In genomic region chr9:70419546-70420266, GRCh38 we compare ENCODE assay signal across 8 cellular contexts.
DNase-seq lines count a peak whose midpoint lies in the region; ATAC-seq and TF ChIP-seq lines count a peak whose summit lies in the region.

No MANE protein-coding gene starts in this region.

- H3K36me3 ChIP-seq in ACC112 (ENCODE audit: insufficient read depth, low read length), result no peaks in the 10 kb centered on the region

- peak overlapping the region; percentile 100 for H3K27ac ChIP-seq in ACC112 (ENCODE audit: low read depth, low read length)
- peak overlapping the region; percentile 97 for H3K27ac ChIP-seq in VCaP

- H2AFZ ChIP-seq in ACC112 (ENCODE audit: low read length, unreplicated experiment), result no peak overlapping the region

- peak; percentile 39 for ATAC-seq in GM18868 (IDR thresholded peaks at IDR 0.05; ENCODE audit: unreplicated experiment)
- peak; percentile 30 for ATAC-seq in HG03108 (IDR thresholded peaks at IDR 0.05; ENCODE audit: unreplicated experiment)

- H3K4me1 ChIP-seq in ACC112 (ENCODE audit: control insufficient read depth, insufficient read depth, low read length, unreplicated experiment), result peaks cover 63% of the 10 kb centered on the region

- H3K79me2 ChIP-seq in ACC112 (ENCODE audit: control insufficient read depth, insufficient read depth, low read length, unreplicated experiment), result peaks cover 12% of the 10 kb centered on the region

- peak overlapping the region; percentile 78 for H3K4me3 ChIP-seq in ACC112 (ENCODE audit: low read depth, low read length)
- peak overlapping the region; percentile 39 to 54 for H3K4me3 ChIP-seq in cardiac fibroblast (replicated peaks in 1 of 2; ENCODE audit: low read depth in 2 of 2, low read length in 2 of 2)

- peak; percentile 92 for DNase-seq in NCI-H2196 (lab: John Stamatoyannopoulos, UW; ENCODE audit: unreplicated experiment)
- DNase-seq in cardiac fibroblast (ENCODE audit: low read depth in 2 of 2), result peak; percentile 99
- DNase-seq in inferior parietal cortex (ENCODE audit: extremely low spot score), result peak; percentile 79
- peak; percentile 97 for DNase-seq in smooth muscle cell of the brain vasculature (ENCODE audit: low read depth, low spot score)

- TF ChIP-seq CTCF in VCaP (conservative IDR thresholded peaks at IDR 0.05), result peak; percentile 34
- TF ChIP-seq CTCF in cardiac fibroblast (IDR thresholded peaks at IDR 0.05; ENCODE audit: low read depth, low read length), result no peak

- no peaks in the 10 kb centered on the region for H3K27me3 ChIP-seq in ACC112 (ENCODE audit: insufficient read depth, low read length)

Comparison
In these comparisons a context has a peak if more than half of its experiments do, and no peak if none do; other contexts are left out.
1. Peak in every context shown above with its lines: DNase-seq, ATAC-seq, H3K4me3 ChIP-seq and H3K27ac ChIP-seq.